1 cellular context compared by ENCODE assay signal in the genomic region with DNA sequence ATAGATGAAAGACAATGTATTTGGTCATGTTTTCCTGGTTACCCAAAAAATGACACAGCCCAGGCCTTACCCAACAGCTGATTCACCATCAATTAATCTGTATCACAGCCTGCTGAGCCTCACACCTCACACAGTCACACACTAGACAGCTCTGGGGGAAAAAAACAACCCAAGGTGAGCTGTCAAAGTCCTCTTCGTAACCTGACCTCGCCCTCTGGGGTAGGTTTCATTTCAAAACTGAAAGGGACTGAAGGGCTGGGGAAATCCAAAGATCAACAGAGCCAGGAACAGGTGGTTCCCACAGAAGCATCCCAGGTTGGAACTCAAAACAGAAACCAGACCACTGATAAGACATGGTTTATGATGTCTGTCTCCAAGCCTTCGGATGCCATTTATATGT.
TF ChIP-seq lines count a peak whose summit lies in the region.

No MANE protein-coding gene starts in this region.

TF ChIP-seq in HepG2, 621 proteins besides CTCF, POLR2A, EP300 and RAD21 (continued from another document and continues in another):
- TF ChIP-seq ZNF207 (IDR thresholded peaks at IDR 0.05; ENCODE audit: borderline replicate concordance) (no peak), ZNF496 (CRISPR knock-in tag; IDR thresholded peaks at IDR 0.05; ENCODE audit: insufficient replicate concordance) (no peak), HOXA7 (CRISPR knock-in tag; IDR thresholded peaks at IDR 0.05) (no peak), KDM6A (CRISPR knock-in tag; IDR thresholded peaks at IDR 0.05; ENCODE audit: low read depth) (peak; percentile 23; the same call in 1 of the 2 replicates), ELF1 (CRISPR knock-in tag; IDR thresholded peaks at IDR 0.05) (no peak), EED (CRISPR knock-in tag; IDR thresholded peaks at IDR 0.05) (no peak), ZIK1 (CRISPR knock-in tag; IDR thresholded peaks at IDR 0.05; ENCODE audit: borderline replicate concordance, low read depth) (no peak), ZNF883 (CRISPR knock-in tag; IDR thresholded peaks at IDR 0.05; ENCODE audit: not compliant biosample characterization) (no peak), NPAS2 (CRISPR knock-in tag; IDR thresholded peaks at IDR 0.05; ENCODE audit: borderline replicate concordance) (no peak), ZNF564 (CRISPR knock-in tag; IDR thresholded peaks at IDR 0.05) (no peak), SIN3A (IDR thresholded peaks at IDR 0.05; ENCODE audit: borderline replicate concordance, low read depth, low read length) (peak; percentile 80; the same call in 1 of the 2 replicates), ZNF724P (CRISPR knock-in tag; IDR thresholded peaks at IDR 0.05; ENCODE audit: borderline replicate concordance) (no peak), ATM (IDR thresholded peaks at IDR 0.05; ENCODE audit: borderline replicate concordance) (no peak), ZSCAN21 (CRISPR knock-in tag; IDR thresholded peaks at IDR 0.05; ENCODE audit: borderline replicate concordance) (no peak), ZMYM2 (CRISPR knock-in tag; IDR thresholded peaks at IDR 0.05) (no peak), ZNF672 (CRISPR knock-in tag; IDR thresholded peaks at IDR 0.05) (no peak), IKZF1 (IDR thresholded peaks at IDR 0.05) (no peak), TP53 (CRISPR knock-in tag; conservative IDR thresholded peaks at IDR 0.05) (no peak), KDM3A (CRISPR knock-in tag; IDR thresholded peaks at IDR 0.05; ENCODE audit: low read depth) (no peak), SALL2 (CRISPR knock-in tag; IDR thresholded peaks at IDR 0.05) (no peak), KLF6 (CRISPR knock-in tag; IDR thresholded peaks at IDR 0.05) (no peak), SMAD9 (CRISPR knock-in tag; IDR thresholded peaks at IDR 0.05) (no peak), PCBP1 (IDR thresholded peaks at IDR 0.05; ENCODE audit: borderline replicate concordance, low read depth, low read length) (no peak)
- TF ChIP-seq, protein P1, sequence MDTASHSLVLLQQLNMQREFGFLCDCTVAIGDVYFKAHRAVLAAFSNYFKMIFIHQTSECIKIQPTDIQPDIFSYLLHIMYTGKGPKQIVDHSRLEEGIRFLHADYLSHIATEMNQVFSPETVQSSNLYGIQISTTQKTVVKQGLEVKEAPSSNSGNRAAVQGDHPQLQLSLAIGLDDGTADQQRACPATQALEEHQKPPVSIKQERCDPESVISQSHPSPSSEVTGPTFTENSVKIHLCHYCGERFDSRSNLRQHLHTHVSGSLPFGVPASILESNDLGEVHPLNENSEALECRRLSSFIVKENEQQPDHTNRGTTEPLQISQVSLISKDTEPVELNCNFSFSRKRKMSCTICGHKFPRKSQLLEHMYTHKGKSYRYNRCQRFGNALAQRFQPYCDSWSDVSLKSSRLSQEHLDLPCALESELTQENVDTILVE (CRISPR knock-in tag; IDR thresholded peaks at IDR 0.05): no peak
- TF ChIP-seq, protein P2, sequence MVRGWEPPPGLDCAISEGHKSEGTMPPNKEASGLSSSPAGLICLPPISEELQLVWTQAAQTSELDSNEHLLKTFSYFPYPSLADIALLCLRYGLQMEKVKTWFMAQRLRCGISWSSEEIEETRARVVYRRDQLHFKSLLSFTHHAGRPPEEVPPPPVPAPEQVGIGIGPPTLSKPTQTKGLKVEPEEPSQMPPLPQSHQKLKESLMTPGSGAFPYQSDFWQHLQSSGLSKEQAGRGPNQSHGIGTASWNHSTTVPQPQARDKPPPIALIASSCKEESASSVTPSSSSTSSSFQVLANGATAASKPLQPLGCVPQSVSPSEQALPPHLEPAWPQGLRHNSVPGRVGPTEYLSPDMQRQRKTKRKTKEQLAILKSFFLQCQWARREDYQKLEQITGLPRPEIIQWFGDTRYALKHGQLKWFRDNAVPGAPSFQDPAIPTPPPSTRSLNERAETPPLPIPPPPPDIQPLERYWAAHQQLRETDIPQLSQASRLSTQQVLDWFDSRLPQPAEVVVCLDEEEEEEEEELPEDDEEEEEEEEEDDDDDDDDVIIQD (CRISPR knock-in tag; IDR thresholded peaks at IDR 0.05; ENCODE audit: low read depth): peak; percentile 82
- TF ChIP-seq, protein P3, sequence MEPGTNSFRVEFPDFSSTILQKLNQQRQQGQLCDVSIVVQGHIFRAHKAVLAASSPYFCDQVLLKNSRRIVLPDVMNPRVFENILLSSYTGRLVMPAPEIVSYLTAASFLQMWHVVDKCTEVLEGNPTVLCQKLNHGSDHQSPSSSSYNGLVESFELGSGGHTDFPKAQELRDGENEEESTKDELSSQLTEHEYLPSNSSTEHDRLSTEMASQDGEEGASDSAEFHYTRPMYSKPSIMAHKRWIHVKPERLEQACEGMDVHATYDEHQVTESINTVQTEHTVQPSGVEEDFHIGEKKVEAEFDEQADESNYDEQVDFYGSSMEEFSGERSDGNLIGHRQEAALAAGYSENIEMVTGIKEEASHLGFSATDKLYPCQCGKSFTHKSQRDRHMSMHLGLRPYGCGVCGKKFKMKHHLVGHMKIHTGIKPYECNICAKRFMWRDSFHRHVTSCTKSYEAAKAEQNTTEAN (CRISPR knock-in tag; conservative IDR thresholded peaks at IDR 0.05): 0 out of 2 replicates have a peak, but pooled peaks have one; percentile 31
- TF ChIP-seq, protein P4, sequence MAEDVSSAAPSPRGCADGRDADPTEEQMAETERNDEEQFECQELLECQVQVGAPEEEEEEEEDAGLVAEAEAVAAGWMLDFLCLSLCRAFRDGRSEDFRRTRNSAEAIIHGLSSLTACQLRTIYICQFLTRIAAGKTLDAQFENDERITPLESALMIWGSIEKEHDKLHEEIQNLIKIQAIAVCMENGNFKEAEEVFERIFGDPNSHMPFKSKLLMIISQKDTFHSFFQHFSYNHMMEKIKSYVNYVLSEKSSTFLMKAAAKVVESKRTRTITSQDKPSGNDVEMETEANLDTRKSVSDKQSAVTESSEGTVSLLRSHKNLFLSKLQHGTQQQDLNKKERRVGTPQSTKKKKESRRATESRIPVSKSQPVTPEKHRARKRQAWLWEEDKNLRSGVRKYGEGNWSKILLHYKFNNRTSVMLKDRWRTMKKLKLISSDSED (CRISPR knock-in tag; IDR thresholded peaks at IDR 0.05): no peak
- TF ChIP-seq, protein P5, sequence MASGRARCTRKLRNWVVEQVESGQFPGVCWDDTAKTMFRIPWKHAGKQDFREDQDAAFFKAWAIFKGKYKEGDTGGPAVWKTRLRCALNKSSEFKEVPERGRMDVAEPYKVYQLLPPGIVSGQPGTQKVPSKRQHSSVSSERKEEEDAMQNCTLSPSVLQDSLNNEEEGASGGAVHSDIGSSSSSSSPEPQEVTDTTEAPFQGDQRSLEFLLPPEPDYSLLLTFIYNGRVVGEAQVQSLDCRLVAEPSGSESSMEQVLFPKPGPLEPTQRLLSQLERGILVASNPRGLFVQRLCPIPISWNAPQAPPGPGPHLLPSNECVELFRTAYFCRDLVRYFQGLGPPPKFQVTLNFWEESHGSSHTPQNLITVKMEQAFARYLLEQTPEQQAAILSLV (CRISPR knock-in tag; IDR thresholded peaks at IDR 0.05; ENCODE audit: borderline replicate concordance): no peak
- TF ChIP-seq, protein P6, sequence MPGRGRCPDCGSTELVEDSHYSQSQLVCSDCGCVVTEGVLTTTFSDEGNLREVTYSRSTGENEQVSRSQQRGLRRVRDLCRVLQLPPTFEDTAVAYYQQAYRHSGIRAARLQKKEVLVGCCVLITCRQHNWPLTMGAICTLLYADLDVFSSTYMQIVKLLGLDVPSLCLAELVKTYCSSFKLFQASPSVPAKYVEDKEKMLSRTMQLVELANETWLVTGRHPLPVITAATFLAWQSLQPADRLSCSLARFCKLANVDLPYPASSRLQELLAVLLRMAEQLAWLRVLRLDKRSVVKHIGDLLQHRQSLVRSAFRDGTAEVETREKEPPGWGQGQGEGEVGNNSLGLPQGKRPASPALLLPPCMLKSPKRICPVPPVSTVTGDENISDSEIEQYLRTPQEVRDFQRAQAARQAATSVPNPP (CRISPR knock-in tag; IDR thresholded peaks at IDR 0.05): 0 out of 2 replicates have a peak, but pooled peaks have one; percentile 24
- TF ChIP-seq, protein P7, sequence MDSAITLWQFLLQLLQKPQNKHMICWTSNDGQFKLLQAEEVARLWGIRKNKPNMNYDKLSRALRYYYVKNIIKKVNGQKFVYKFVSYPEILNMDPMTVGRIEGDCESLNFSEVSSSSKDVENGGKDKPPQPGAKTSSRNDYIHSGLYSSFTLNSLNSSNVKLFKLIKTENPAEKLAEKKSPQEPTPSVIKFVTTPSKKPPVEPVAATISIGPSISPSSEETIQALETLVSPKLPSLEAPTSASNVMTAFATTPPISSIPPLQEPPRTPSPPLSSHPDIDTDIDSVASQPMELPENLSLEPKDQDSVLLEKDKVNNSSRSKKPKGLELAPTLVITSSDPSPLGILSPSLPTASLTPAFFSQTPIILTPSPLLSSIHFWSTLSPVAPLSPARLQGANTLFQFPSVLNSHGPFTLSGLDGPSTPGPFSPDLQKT (CRISPR knock-in tag; IDR thresholded peaks at IDR 0.05; ENCODE audit: borderline replicate concordance): no peak
- TF ChIP-seq, protein P8, sequence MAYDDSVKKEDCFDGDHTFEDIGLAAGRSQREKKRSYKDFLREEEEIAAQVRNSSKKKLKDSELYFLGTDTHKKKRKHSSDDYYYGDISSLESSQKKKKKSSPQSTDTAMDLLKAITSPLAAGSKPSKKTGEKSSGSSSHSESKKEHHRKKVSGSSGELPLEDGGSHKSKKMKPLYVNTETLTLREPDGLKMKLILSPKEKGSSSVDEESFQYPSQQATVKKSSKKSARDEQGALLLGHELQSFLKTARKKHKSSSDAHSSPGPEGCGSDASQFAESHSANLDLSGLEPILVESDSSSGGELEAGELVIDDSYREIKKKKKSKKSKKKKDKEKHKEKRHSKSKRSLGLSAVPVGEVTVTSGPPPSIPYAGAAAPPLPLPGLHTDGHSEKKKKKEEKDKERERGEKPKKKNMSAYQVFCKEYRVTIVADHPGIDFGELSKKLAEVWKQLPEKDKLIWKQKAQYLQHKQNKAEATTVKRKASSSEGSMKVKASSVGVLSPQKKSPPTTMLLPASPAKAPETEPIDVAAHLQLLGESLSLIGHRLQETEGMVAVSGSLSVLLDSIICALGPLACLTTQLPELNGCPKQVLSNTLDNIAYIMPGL (CRISPR knock-in tag; IDR thresholded peaks at IDR 0.05; ENCODE audit: borderline replicate concordance in 1 of 2, low read depth in 1 of 2): no peak
- TF ChIP-seq, protein P9, sequence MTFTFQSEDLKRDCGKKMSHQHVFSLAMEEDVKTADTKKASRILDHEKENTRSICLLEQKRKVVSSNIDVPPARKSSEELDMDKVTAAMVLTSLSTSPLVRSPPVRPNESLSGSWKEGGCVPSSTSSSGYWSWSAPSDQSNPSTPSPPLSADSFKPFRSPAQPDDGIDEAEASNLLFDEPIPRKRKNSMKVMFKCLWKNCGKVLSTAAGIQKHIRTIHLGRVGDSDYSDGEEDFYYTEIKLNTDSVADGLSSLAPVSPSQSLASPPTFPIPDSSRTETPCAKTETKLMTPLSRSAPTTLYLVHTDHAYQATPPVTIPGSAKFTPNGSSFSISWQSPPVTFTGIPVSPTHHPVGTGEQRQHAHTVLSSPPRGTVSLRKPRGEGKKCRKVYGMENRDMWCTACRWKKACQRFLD (CRISPR knock-in tag; IDR thresholded peaks at IDR 0.05; ENCODE audit: borderline replicate concordance): no peak
- TF ChIP-seq, protein P10, sequence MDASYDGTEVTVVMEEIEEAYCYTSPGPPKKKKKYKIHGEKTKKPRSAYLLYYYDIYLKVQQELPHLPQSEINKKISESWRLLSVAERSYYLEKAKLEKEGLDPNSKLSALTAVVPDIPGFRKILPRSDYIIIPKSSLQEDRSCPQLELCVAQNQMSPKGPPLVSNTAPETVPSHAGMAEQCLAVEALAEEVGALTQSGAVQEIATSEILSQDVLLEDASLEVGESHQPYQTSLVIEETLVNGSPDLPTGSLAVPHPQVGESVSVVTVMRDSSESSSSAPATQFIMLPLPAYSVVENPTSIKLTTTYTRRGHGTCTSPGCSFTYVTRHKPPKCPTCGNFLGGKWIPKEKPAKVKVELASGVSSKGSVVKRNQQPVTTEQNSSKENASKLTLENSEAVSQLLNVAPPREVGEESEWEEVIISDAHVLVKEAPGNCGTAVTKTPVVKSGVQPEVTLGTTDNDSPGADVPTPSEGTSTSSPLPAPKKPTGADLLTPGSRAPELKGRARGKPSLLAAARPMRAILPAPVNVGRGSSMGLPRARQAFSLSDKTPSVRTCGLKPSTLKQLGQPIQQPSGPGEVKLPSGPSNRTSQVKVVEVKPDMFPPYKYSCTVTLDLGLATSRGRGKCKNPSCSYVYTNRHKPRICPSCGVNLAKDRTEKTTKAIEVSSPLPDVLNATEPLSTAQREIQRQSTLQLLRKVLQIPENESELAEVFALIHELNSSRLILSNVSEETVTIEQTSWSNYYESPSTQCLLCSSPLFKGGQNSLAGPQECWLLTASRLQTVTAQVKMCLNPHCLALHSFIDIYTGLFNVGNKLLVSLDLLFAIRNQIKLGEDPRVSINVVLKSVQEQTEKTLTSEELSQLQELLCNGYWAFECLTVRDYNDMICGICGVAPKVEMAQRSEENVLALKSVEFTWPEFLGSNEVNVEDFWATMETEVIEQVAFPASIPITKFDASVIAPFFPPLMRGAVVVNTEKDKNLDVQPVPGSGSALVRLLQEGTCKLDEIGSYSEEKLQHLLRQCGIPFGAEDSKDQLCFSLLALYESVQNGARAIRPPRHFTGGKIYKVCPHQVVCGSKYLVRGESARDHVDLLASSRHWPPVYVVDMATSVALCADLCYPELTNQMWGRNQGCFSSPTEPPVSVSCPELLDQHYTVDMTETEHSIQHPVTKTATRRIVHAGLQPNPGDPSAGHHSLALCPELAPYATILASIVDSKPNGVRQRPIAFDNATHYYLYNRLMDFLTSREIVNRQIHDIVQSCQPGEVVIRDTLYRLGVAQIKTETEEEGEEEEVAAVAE (CRISPR knock-in tag; IDR thresholded peaks at IDR 0.05; ENCODE audit: borderline replicate concordance): no peak
- TF ChIP-seq, protein P11, sequence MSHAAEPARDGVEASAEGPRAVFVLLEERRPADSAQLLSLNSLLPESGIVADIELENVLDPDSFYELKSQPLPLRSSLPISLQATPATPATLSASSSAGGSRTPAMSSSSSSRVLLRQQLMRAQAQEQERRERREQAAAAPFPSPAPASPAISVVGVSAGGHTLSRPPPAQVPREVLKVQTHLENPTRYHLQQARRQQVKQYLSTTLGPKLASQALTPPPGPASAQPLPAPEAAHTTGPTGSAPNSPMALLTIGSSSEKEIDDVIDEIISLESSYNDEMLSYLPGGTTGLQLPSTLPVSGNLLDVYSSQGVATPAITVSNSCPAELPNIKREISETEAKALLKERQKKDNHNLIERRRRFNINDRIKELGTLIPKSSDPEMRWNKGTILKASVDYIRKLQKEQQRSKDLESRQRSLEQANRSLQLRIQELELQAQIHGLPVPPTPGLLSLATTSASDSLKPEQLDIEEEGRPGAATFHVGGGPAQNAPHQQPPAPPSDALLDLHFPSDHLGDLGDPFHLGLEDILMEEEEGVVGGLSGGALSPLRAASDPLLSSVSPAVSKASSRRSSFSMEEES (CRISPR knock-in tag; IDR thresholded peaks at IDR 0.05): no peak
- TF ChIP-seq, protein P12, sequence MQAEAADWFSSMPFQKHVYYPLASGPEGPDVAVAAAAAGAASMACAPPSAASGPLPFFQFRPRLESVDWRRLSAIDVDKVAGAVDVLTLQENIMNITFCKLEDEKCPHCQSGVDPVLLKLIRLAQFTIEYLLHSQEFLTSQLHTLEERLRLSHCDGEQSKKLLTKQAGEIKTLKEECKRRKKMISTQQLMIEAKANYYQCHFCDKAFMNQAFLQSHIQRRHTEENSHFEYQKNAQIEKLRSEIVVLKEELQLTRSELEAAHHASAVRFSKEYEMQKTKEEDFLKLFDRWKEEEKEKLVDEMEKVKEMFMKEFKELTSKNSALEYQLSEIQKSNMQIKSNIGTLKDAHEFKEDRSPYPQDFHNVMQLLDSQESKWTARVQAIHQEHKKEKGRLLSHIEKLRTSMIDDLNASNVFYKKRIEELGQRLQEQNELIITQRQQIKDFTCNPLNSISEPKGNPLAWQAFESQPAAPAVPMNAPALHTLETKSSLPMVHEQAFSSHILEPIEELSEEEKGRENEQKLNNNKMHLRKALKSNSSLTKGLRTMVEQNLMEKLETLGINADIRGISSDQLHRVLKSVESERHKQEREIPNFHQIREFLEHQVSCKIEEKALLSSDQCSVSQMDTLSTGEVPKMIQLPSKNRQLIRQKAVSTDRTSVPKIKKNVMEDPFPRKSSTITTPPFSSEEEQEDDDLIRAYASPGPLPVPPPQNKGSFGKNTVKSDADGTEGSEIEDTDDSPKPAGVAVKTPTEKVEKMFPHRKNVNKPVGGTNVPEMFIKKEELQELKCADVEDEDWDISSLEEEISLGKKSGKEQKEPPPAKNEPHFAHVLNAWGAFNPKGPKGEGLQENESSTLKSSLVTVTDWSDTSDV (CRISPR knock-in tag; IDR thresholded peaks at IDR 0.05): no peak
